Comparison of ENCODE assay signal across 8 cellular contexts in the genomic region with DNA sequence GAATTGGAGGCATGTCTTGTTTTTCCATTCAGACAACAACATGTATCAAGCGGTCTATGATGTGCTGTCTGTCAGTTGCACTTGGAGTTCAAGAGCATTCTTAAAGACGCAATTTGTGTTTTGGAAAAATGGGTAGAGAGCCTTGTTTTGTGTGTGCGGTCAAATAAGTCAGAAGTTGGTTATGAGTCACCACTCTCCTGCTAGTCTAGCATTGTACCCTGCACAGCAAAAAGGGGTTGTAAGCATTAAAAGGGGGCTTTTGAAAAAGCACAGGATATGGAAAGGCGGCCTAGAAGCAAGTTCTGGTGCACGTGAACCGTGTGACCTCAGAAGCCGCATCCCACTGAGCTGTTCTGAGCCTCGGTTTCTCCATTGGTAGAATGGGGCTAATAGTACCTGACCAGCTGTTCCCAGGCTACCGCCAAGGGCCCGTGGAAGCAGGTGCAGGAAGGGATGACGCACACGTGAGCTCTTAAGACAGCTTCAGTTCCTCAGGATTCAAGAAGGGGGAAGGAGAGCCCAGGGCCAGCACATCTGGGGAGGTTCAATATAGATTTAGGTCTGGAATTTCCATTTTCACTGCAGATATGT.
A peak's percentile ranks its signal among the peaks of the same experiment; 100 is the strongest.
DNase-seq lines count a peak whose midpoint lies in the region; ATAC-seq and TF ChIP-seq lines count a peak whose summit lies in the region.

No MANE protein-coding gene starts in this region.

- 81% methylated on average over 12 of the region's 12 CpGs for WGBS in esophagus muscularis mucosa

- H3K4me3 ChIP-seq in esophagus muscularis mucosa (no peak overlapping the region), uterus (no peak overlapping the region)

- no peak for TF ChIP-seq EP300 in esophagus muscularis mucosa (IDR thresholded peaks at IDR 0.05)

- H3K9me3 Mint-ChIP-seq in activated CD4-positive, alpha-beta T cell treated with anti-CD3 and anti-CD28 coated beads, Interleukin-2, amount 10 ng/mL, durations not matched to agents 7 days and 5 days = no peaks in the 10 kb centered on the region

- H3K27me3 ChIP-seq in esophagus muscularis mucosa = no peaks in the 10 kb centered on the region
- no peaks in the 10 kb centered on the region for H3K27me3 ChIP-seq in uterus

- H3K36me3 ChIP-seq in esophagus muscularis mucosa (no peaks in the 10 kb centered on the region), uterus (no peaks in the 10 kb centered on the region)

- no peak overlapping the region for H3K4me3 Mint-ChIP-seq in activated CD4-positive, alpha-beta T cell treated with anti-CD3 and anti-CD28 coated beads, Interleukin-2, amount 10 ng/mL, durations not matched to agents 7 days and 5 days

- peak; percentile 44 for ATAC-seq in HG02981 (IDR thresholded peaks at IDR 0.05; ENCODE audit: unreplicated experiment)

- CTCF ChIA-PET in activated CD4-positive, alpha-beta T cell treated with anti-CD3 and anti-CD28 coated beads, Interleukin-2, amount 10 ng/mL, durations not matched to agents 7 days and 5 days (lab: Charles Lee) = interaction anchor here (1.2 to 4.0 kb wide), 3 partner anchors 9 to 112 kb away, joined by 3 to 15 read pairs (median 12); no protein-coding TSS in a partner anchor

- H3K4me1 Mint-ChIP-seq in activated CD4-positive, alpha-beta T cell treated with anti-CD3 and anti-CD28 coated beads, Interleukin-2, amount 10 ng/mL, durations not matched to agents 7 days and 5 days = peaks cover 67% of the 10 kb centered on the region

- POLR2A ChIA-PET in activated CD4-positive, alpha-beta T cell treated with anti-CD3 and anti-CD28 coated beads, Interleukin-2, amount 10 ng/mL, durations not matched to agents 7 days and 5 days (lab: Charles Lee) = interaction anchor here (0.6 kb wide), 1 partner anchor 131 kb away, joined by 5 read pairs; no protein-coding TSS in a partner anchor

- peak overlapping the region; percentile 62 for H3K27ac Mint-ChIP-seq in activated CD4-positive, alpha-beta T cell treated with anti-CD3 and anti-CD28 coated beads, Interleukin-2, amount 10 ng/mL, durations not matched to agents 7 days and 5 days

- no peak for TF ChIP-seq POLR2A in esophagus muscularis mucosa (IDR thresholded peaks at IDR 0.05; ENCODE audit: low read depth)
- TF ChIP-seq POLR2A in uterus (IDR thresholded peaks at IDR 0.05) = no peak

- peak; percentile 51 for DNase-seq in activated CD4-positive, alpha-beta T cell treated with anti-CD3 and anti-CD28 coated beads, Interleukin-2, amount 10 ng/mL, durations not matched to agents 7 days and 5 days
- DNase-seq in activated CD4-positive, alpha-beta T cell treated with anti-CD3 and anti-CD28 coated beads for 48 hours = no peak
- DNase-seq in T-helper 9 cell (peak; percentile 42), esophagus muscularis mucosa (ENCODE audit: extremely low spot score) (peak; percentile 80), uterus (peak in 1 of 2 donors; percentile 30), NCI-H1105 treated with DMSO at 0.1 percent for 48 hours (lab: John Stamatoyannopoulos, UW) (no peak), posterior cingulate gyrus (no peak)

- no peaks in the 10 kb centered on the region for H3K9me3 ChIP-seq in esophagus muscularis mucosa
- H3K9me3 ChIP-seq in uterus = no peaks in the 10 kb centered on the region

- peaks cover 43 to 46% (median 45%) of the 10 kb centered on the region in 4 donors for H3K4me1 ChIP-seq in esophagus muscularis mucosa
- peaks cover 23 to 60% of the 10 kb centered on the region in 2 donors for H3K4me1 ChIP-seq in uterus

- peak overlapping the region in 1 of 4 donors; percentile 5 for H3K27ac ChIP-seq in esophagus muscularis mucosa (replicated peaks in 1 of 4)
- H3K27ac ChIP-seq in uterus = peak overlapping the region; percentile 88 to 91

- intact Hi-C loops in esophagus muscularis mucosa (cut with DNase I) (no loop called here), uterus (cut with DNase I; ENCODE audit: low total_unique reads) (no loop called here), posterior cingulate gyrus (cut with DNase I) (loop anchor here (5.0 kb wide), 1 partner anchor 61 kb away; a partner anchor contains a TSS)

- TF ChIP-seq CTCF in esophagus muscularis mucosa (IDR thresholded peaks at IDR 0.05) (no peak), uterus (IDR thresholded peaks at IDR 0.05) (no peak)

- H3K36me3 Mint-ChIP-seq in activated CD4-positive, alpha-beta T cell treated with anti-CD3 and anti-CD28 coated beads, Interleukin-2, amount 10 ng/mL, durations not matched to agents 7 days and 5 days (ENCODE audit: low read depth) = no peaks in the 10 kb centered on the region

- peaks cover 39% of the 10 kb centered on the region for H3K27me3 Mint-ChIP-seq in activated CD4-positive, alpha-beta T cell treated with anti-CD3 and anti-CD28 coated beads, Interleukin-2, amount 10 ng/mL, durations not matched to agents 7 days and 5 days

Comparison
In these comparisons a context has a peak if more than half of its experiments do, and no peak if none do; other contexts are left out.
1. DNase-seq: peak in activated CD4-positive, alpha-beta T cell treated with anti-CD3 and anti-CD28 coated beads, Interleukin-2, amount 10 ng/mL, durations not matched to agents 7 days and 5 days (single experiment), T-helper 9 cell (single experiment) and esophagus muscularis mucosa (single experiment); none in activated CD4-positive, alpha-beta T cell treated with anti-CD3 and anti-CD28 coated beads for 48 hours (single experiment), NCI-H1105 treated with DMSO at 0.1 percent for 48 hours (single experiment) and posterior cingulate gyrus (0 of 10).